In the genomic region with DNA sequence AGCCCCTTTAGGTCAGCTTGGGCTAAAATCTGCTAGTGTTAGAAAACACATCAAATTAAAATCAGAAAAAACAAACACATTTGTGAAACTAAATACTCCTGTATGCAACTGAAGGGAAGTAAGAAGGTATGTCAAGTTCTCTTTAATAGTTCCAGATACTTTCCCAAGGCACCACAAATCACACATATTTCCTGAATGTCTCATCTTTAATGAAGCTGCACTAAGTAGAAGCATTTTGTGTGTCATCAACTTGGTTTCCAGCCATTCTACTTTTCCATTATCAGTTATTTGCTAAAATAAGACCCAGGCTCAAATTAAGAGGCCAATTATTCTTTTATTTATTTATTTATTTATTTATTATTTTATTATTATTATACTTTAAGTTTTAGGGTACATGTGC, we compare ENCODE assay signal across 22 cellular contexts. TPM values are rescaled to one million over a fixed set of nuclear protein-coding genes. Genes with fewer than 3 reads are reported as not detected.
DNase-seq lines count a peak whose midpoint lies in the region; ATAC-seq and TF ChIP-seq lines count a peak whose summit lies in the region.
"Had no signal": no experiment of that assay in that cellular context is flagged by ENCODE, and none has a peak within 500 bp of the region (broad histone marks: within the 10 kb centered on the region; RNA-seq: fewer than 3 reads in every experiment).

No MANE protein-coding gene starts in this region.

- no peaks in the 10 kb centered on the region for H3K36me3 ChIP-seq in RWPE2 (ENCODE audit: low read depth)
- H3K36me3 ChIP-seq: heart right ventricle, tibial artery had no signal

- intact Hi-C loops in right cardiac atrium (cut with DNase I), result no loop called here

- DNase-seq in GM04504 (ENCODE audit: low read depth), result peak; percentile 31
- DNase-seq in RWPE2 (ENCODE audit: low spot score), result no peak
- DNase-seq in fibroblast of gingiva (ENCODE audit: low read depth), result peak; percentile 6
- DNase-seq in right cardiac atrium, result no peak
- no peak for DNase-seq in GDM1 (lab: John Stamatoyannopoulos, UW)
- DNase-seq: activated CD4-positive, alpha-beta T cell treated with anti-CD3 and anti-CD28 coated beads for 36 hours; activated CD8-positive, alpha-beta memory T cell treated with anti-CD3 and anti-CD28 coated beads, Interleukin-2, amount 50 U/mL, for 4 hours; activated naive CD4-positive, alpha-beta T cell; CD4-positive, CD25-positive, alpha-beta regulatory T cell; dermis blood vessel endothelial cell; heart right ventricle; islet precursor cell; NCI-H2029; NCI-H524 treated with DMSO at 0.1 percent for 48 hours; T-helper 9 cell; tibial artery had no signal

- H3K4me1 ChIP-seq in RWPE2 (ENCODE audit: insufficient read depth, poor library complexity, severe bottlenecking), result peaks cover 6% of the 10 kb centered on the region
- H3K4me1 ChIP-seq in right cardiac atrium (ENCODE audit: control insufficient read depth, insufficient read depth, low read length), result peaks cover 2% of the 10 kb centered on the region
- H3K4me1 ChIP-seq: heart right ventricle, tibial artery had no signal

- H3K27ac ChIP-seq in RWPE2 (ENCODE audit: poor library complexity, severe bottlenecking) (no peak overlapping the region), right cardiac atrium (ENCODE audit: low read length) (no peak overlapping the region)
- H3K27ac ChIP-seq: heart right ventricle, tibial artery had no signal

- H3K9me3 ChIP-seq in RWPE2 (ENCODE audit: severe bottlenecking), result no peaks in the 10 kb centered on the region
- no peaks in the 10 kb centered on the region for H3K9me3 ChIP-seq in right cardiac atrium (ENCODE audit: control insufficient read depth, low read length)
- H3K9me3 ChIP-seq: tibial artery had no signal

- ATAC-seq in RWPE2 (ENCODE audit: low read depth) (peak; percentile 64; the same call in 2 of the 3 replicates), HG02642 (IDR thresholded peaks at IDR 0.05; ENCODE audit: poor library complexity, unreplicated experiment) (no peak), GM21360 (IDR thresholded peaks at IDR 0.05; ENCODE audit: unreplicated experiment) (no peak), right cardiac atrium (no peak)
- ATAC-seq: activated CD4-positive, alpha-beta T cell treated with anti-CD3 and anti-CD28 coated beads for 36 hours; heart right ventricle; natural killer cell treated with Interleukin-12 subunit alpha and Interleukin-12 subunit beta and Interleukin-15 and Interleukin-18, amount 100 ng/mL, for 72 hours; stimulated activated memory B cell treated with anti-CD40 and anti-IgM and Interleukin-4, amounts not matched to agents 10 μg/mL and 1 μg/mL and 100 μg/mL, for 72 hours had no signal

- H3K27me3 ChIP-seq in RWPE2 (ENCODE audit: insufficient read depth, poor library complexity, severe bottlenecking), result no peaks in the 10 kb centered on the region
- H3K27me3 ChIP-seq in right cardiac atrium (ENCODE audit: control insufficient read depth, insufficient read depth), result no peaks in the 10 kb centered on the region
- H3K27me3 ChIP-seq: heart right ventricle, tibial artery had no signal

- no peak for TF ChIP-seq CTCF in RWPE2 (IDR thresholded peaks at IDR 0.05; ENCODE audit: poor library complexity, severe bottlenecking)

- no peak overlapping the region for H3K4me3 ChIP-seq in RWPE2 (ENCODE audit: severe bottlenecking)
- H3K4me3 ChIP-seq in right cardiac atrium (ENCODE audit: low read length), result no peak overlapping the region
- H3K4me3 ChIP-seq: heart right ventricle, tibial artery had no signal

RNA-seq across cellular contexts. Expression of gene CRB1, which starts 34.7 kb away (rescaled TPM):
- under 1 TPM; 0.25 to 0.60 (median 0.33) TPM for total RNA-seq in right cardiac atrium
- polyA plus RNA-seq in right cardiac atrium, result 0.05 TPM
- total RNA-seq: CD4-positive, CD25-positive, alpha-beta regulatory T cell; progenitor cell of endocrine pancreas had no signal
- polyA plus RNA-seq: CD4-positive, CD25-positive, alpha-beta regulatory T cell; IgD-negative memory B cell had no signal

Comparison
In these comparisons a context has a peak if more than half of its experiments do, and no peak if none do; other contexts are left out.
1. DNase-seq: peak in GM04504 (single experiment) and fibroblast of gingiva (single experiment); none in RWPE2 (single experiment), right cardiac atrium (0 of 3) and GDM1 (single experiment).